25 cellular contexts compared by ENCODE assay signal in the genomic region with DNA sequence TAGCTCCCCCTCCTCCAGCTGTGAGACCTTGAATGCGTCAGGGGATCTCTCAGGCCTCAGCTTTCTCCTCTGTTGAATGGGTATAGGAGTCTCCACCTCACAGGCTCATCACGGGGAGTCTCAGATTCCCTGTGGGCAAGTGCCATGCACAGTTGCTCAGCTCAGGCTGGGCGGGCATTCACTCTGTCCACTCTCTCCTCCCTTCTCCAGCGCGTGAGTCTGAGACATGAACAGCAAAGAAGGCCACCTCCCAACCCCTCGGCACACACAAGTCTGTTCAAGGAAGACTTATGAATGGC. TPM values are rescaled to one million over a fixed set of nuclear protein-coding genes. Genes with fewer than 3 reads are reported as not detected.
"Had no signal": no experiment of that assay in that cellular context is flagged by ENCODE, and none has a peak within 500 bp of the region (broad histone marks: within the 10 kb centered on the region; RNA-seq: fewer than 3 reads in every experiment).

No MANE protein-coding gene starts in this region.

- H3K4me1 ChIP-seq: neural progenitor cell had no signal

- H3K4me1 Mint-ChIP-seq: activated naive CD4-positive, alpha-beta T cell treated with anti-CD3 and anti-CD28 coated beads, Interleukin-2, amount 50 U/mL, for 24 hours; naive thymus-derived CD4-positive, alpha-beta T cell; neural progenitor cell; WTC11 had no signal

- H3K27me3 Mint-ChIP-seq: activated CD8-positive, alpha-beta T cell treated with anti-CD3 and anti-CD28 coated beads for 36 hours; activated naive CD4-positive, alpha-beta T cell treated with anti-CD3 and anti-CD28 coated beads, Interleukin-2, amount 50 U/mL, for 24 hours; naive thymus-derived CD4-positive, alpha-beta T cell; progenitor cell of endocrine pancreas had no signal

- H3K9me3 ChIP-seq: esophagus squamous epithelium, testis had no signal

- H3K27ac Mint-ChIP-seq: activated CD8-positive, alpha-beta T cell treated with anti-CD3 and anti-CD28 coated beads for 36 hours; activated naive CD4-positive, alpha-beta T cell treated with anti-CD3 and anti-CD28 coated beads, Interleukin-2, amount 50 U/mL, for 24 hours; activated T-helper 2 cell treated with anti-CD3 and anti-CD28 coated beads, Interferon-gamma antibody, Interleukin-2, Interleukin-4, amounts not matched to agents 10 μg/mL and 5 μg/mL and 100 μg/mL, durations not matched to agents 14 hours and 24 hours and 36 hours; naive thymus-derived CD4-positive, alpha-beta T cell; neural progenitor cell; progenitor cell of endocrine pancreas; WTC11 had no signal

- H2AFZ ChIP-seq: neural progenitor cell had no signal

- H3K36me3 Mint-ChIP-seq: activated naive CD4-positive, alpha-beta T cell treated with anti-CD3 and anti-CD28 coated beads, Interleukin-2, amount 50 U/mL, for 24 hours; naive thymus-derived CD4-positive, alpha-beta T cell; neural progenitor cell; WTC11 had no signal

- H3K27ac ChIP-seq: epithelial cell of prostate, esophagus squamous epithelium, neural progenitor cell had no signal

- DNase-seq: activated CD4-positive, alpha-beta T cell treated with anti-CD3 and anti-CD28 coated beads for 1 hour; activated CD4-positive, alpha-beta T cell treated with anti-CD3 and anti-CD28 coated beads, Interleukin-2, amount 50 U/mL, for 1 hour; activated CD8-positive, alpha-beta T cell treated with anti-CD3 and anti-CD28 coated beads for 36 hours; activated T-cell treated with anti-CD3 and anti-CD28 coated beads, Interleukin-2, amount 50 U/mL, for 4 hours; dermis blood vessel endothelial cell; effector CD4-positive, alpha-beta T cell; esophagus squamous epithelium; foreskin melanocyte; kidney glomerular epithelial cell; mammary epithelial cell; midbrain; naive thymus-derived CD4-positive, alpha-beta T cell; retina; stimulated activated CD4-positive, alpha-beta T cell treated with anti-CD3 and anti-CD28 coated beads, Interleukin-2, amount 100 ng/mL, for 48 hours; stimulated activated naive CD4-positive, alpha-beta T cell treated with Interleukin-2 at 50 U/mL for 16 hours; T-helper 2 cell; testis; trophoblast cell had no signal

- ATAC-seq: activated CD8-positive, alpha-beta T cell treated with anti-CD3 and anti-CD28 coated beads for 36 hours; activated T-cell treated with anti-CD3 and anti-CD28 coated beads, Interleukin-2, amount 50 U/mL, for 4 hours; SK-N-SH treated with all-trans-retinoic acid at 6 μM for 48 hours; WTC11 had no signal

- H3K4me3 ChIP-seq: esophagus squamous epithelium, neural progenitor cell, testis had no signal

- H3K27me3 ChIP-seq: neural progenitor cell, testis had no signal

- H3K36me3 ChIP-seq: esophagus squamous epithelium, neural progenitor cell had no signal

- H3K4me2 ChIP-seq: neural progenitor cell had no signal

- H3K9ac ChIP-seq: neural progenitor cell had no signal

- H3K9me3 Mint-ChIP-seq: activated CD8-positive, alpha-beta T cell treated with anti-CD3 and anti-CD28 coated beads for 36 hours; activated naive CD4-positive, alpha-beta T cell treated with anti-CD3 and anti-CD28 coated beads, Interleukin-2, amount 50 U/mL, for 24 hours; activated T-helper 2 cell treated with anti-CD3 and anti-CD28 coated beads, Interferon-gamma antibody, Interleukin-2, Interleukin-4, amounts not matched to agents 10 μg/mL and 5 μg/mL and 100 μg/mL, durations not matched to agents 14 hours and 24 hours and 36 hours had no signal

- H3K4me3 Mint-ChIP-seq: activated CD8-positive, alpha-beta T cell treated with anti-CD3 and anti-CD28 coated beads for 36 hours; activated naive CD4-positive, alpha-beta T cell treated with anti-CD3 and anti-CD28 coated beads, Interleukin-2, amount 50 U/mL, for 24 hours; activated T-cell treated with anti-CD3 and anti-CD28 coated beads, Interleukin-2, amount 50 U/mL, for 4 hours; naive thymus-derived CD4-positive, alpha-beta T cell; neural progenitor cell; WTC11 had no signal

RNA-seq across cellular contexts. Expression of gene HTRA3, which starts 60.0 kb away (rescaled TPM):
- total RNA-seq: activated T-cell treated with anti-CD3 and anti-CD28 coated beads, Interleukin-2, amount 50 U/mL, for 4 hours; naive thymus-derived CD4-positive, alpha-beta T cell had no signal
- polyA plus RNA-seq: mammary epithelial cell; naive thymus-derived CD4-positive, alpha-beta T cell had no signal
